In genomic region chr1:147935296-147935695, GRCh38 we compare ENCODE assay signal across 20 cellular contexts. TPM values are rescaled to one million over a fixed set of nuclear protein-coding genes. Genes with fewer than 3 reads are reported as not detected.
"Had no signal": no experiment of that assay in that cellular context is flagged by ENCODE, and none has a peak within 500 bp of the region (broad histone marks: within the 10 kb centered on the region; RNA-seq: fewer than 3 reads in every experiment).

No MANE protein-coding gene starts in this region.

RNA-seq across cellular contexts. Expression of gene GJA8, which starts 32.7 kb away (rescaled TPM):
- total RNA-seq: activated naive CD4-positive, alpha-beta T cell treated with anti-CD3 and anti-CD28 coated beads for 36 hours; activated naive CD4-positive, alpha-beta T cell treated with anti-CD3 and anti-CD28 coated beads, Interleukin-2, amount 50 U/mL, for 72 hours; activated naive CD8-positive, alpha-beta T cell treated with anti-CD3 and anti-CD28 coated beads for 36 hours; activated naive CD8-positive, alpha-beta T cell treated with anti-CD3 and anti-CD28 coated beads, Interleukin-2, amount 10 ng/mL, durations not matched to agents 7 days and 5 days; activated T-cell treated with anti-CD3 and anti-CD28 coated beads, Interleukin-2, amount 50 U/mL, for 4 hours; activated T-cell treated with anti-CD3 and anti-CD28 coated beads, Interleukin-2, amount 50 U/mL, for 72 hours; activated T-helper 1 cell treated with anti-CD3 and anti-CD28 coated beads, Interleukin-12 subunit alpha, Interleukin-12 subunit beta, Interleukin-2, Interleukin-4 antibody, amounts not matched to agents 30 ng/mL and 10 ng/mL and 1 ng/mL, durations not matched to agents 14 hours and 24 hours and 36 hours; activated T-helper 17 cell treated with anti-CD3 and anti-CD28 coated beads, Interleukin-2, amount 50 U/mL, for 72 hours; activated T-helper 2 cell treated with anti-CD3 and anti-CD28 coated beads, Interferon-gamma antibody, Interleukin-2, Interleukin-4, amounts not matched to agents 10 μg/mL and 5 μg/mL and 100 μg/mL, durations not matched to agents 14 hours and 24 hours and 36 hours; adrenal gland; aorta; ascending aorta; astrocyte; body of pancreas; breast epithelium; bronchial epithelial cell; cardiac muscle cell; cardiac septum; cerebellum had no signal
- polyA plus RNA-seq: adipose tissue, adrenal gland, aorta, cardiac muscle cell had no signal
